ENCODE assay signal across 18 cellular contexts in genomic region chr11:122791836-122792235, GRCh38. TPM values are rescaled to one million over a fixed set of nuclear protein-coding genes. Genes with fewer than 3 reads are reported as not detected.
DNase-seq lines count a peak whose midpoint lies in the region; ATAC-seq and TF ChIP-seq lines count a peak whose summit lies in the region.
"Had no signal": no experiment of that assay in that cellular context is flagged by ENCODE, and none has a peak within 500 bp of the region (broad histone marks: within the 10 kb centered on the region; RNA-seq: fewer than 3 reads in every experiment).

No MANE protein-coding gene starts in this region.

- peak overlapping the region; percentile 11 for H3K18ac ChIP-seq in IMR-90 (ENCODE audit: low read depth, low read length)

- POLR2A ChIA-PET in IMR-90 (lab: Charles Lee; ENCODE audit: unreplicated experiment): no interaction called here

- TF ChIP-seq RAD21 in IMR-90 (IDR thresholded peaks at IDR 0.05; ENCODE audit: low read length): no peak

- no peak for TF ChIP-seq POLR2A in IMR-90 (IDR thresholded peaks at IDR 0.05; ENCODE audit: low read depth, low read length)

- no peaks in the 10 kb centered on the region for H3K9me3 ChIP-seq in IMR-90 (ENCODE audit: control insufficient read depth, insufficient read depth, low read length)
- H3K9me3 ChIP-seq: body of pancreas had no signal

- H3K4me3 Mint-ChIP-seq in stimulated activated naive CD8-positive, alpha-beta T cell treated with anti-CD3 and anti-CD28 coated beads, Interleukin-15, amount 100 ng/mL, for 72 hours: no peak overlapping the region
- H3K4me3 Mint-ChIP-seq in activated T-cell treated with anti-CD3 and anti-CD28 coated beads, Interleukin-2, amount 50 U/mL, for 24 hours: no peak overlapping the region
- H3K4me3 Mint-ChIP-seq: IgD-negative memory B cell; naive thymus-derived CD4-positive, alpha-beta T cell; type B pancreatic cell had no signal

- H2BK20ac ChIP-seq in IMR-90 (ENCODE audit: low read depth, low read length): peak overlapping the region; percentile 52; the same call in 1 of the 2 replicates

- dilution Hi-C loops in IMR-90 (cut with HindIII; ENCODE audit: low sequenced_read_pairs, unreplicated experiment): no loop called here

- peak overlapping the region; percentile 64 for H3K4ac ChIP-seq in IMR-90 (ENCODE audit: low read depth, low read length)

- CTCF ChIA-PET in IMR-90 (lab: Yijun Ruan, JAX): interaction anchor here (1.0 to 1.5 kb wide), 2 partner anchors 17 to 62 kb away, joined by 3 to 5 read pairs; no protein-coding TSS in a partner anchor

- no peaks in the 10 kb centered on the region for H3K27me3 ChIP-seq in IMR-90 (ENCODE audit: control insufficient read depth, insufficient read depth, low read length)
- H3K27me3 ChIP-seq: body of pancreas had no signal

- no peaks in the 10 kb centered on the region for H3K9me3 Mint-ChIP-seq in stimulated activated naive CD8-positive, alpha-beta T cell treated with anti-CD3 and anti-CD28 coated beads, Interleukin-15, amount 100 ng/mL, for 72 hours
- H3K9me3 Mint-ChIP-seq in activated T-cell treated with anti-CD3 and anti-CD28 coated beads, Interleukin-2, amount 50 U/mL, for 24 hours: no peaks in the 10 kb centered on the region
- H3K9me3 Mint-ChIP-seq: IgD-negative memory B cell; naive thymus-derived CD4-positive, alpha-beta T cell; type B pancreatic cell had no signal

- H2AK9ac ChIP-seq in IMR-90 (replicated peaks; ENCODE audit: low read depth, low read length, poor library complexity): peak overlapping the region; percentile 17

- in situ Hi-C loops in IMR-90 (cut with MboI; ENCODE audit: low sequenced_read_pairs): no loop called here

- H2AFZ ChIP-seq in IMR-90 (replicated peaks; ENCODE audit: low read length, poor library complexity): peak overlapping the region; percentile 61

- no TSS peak for BruUV-seq in IMR-90 (replicated peaks; lab: Mats Ljungman, UMichigan)

- peak overlapping the region in 1 of 2 experiments; percentile 62; a peak in 1 of 4 replicates for H4K8ac ChIP-seq in IMR-90 (ENCODE audit: low read depth in 2 of 2, low read length in 2 of 2)

- H3K27ac Mint-ChIP-seq in stimulated activated naive CD8-positive, alpha-beta T cell treated with anti-CD3 and anti-CD28 coated beads, Interleukin-15, amount 100 ng/mL, for 72 hours: no peak overlapping the region
- no peak overlapping the region for H3K27ac Mint-ChIP-seq in activated T-cell treated with anti-CD3 and anti-CD28 coated beads, Interleukin-2, amount 50 U/mL, for 24 hours
- H3K27ac Mint-ChIP-seq: IgD-negative memory B cell, type B pancreatic cell had no signal

- peaks cover 23% of the 10 kb centered on the region for H3K36me3 ChIP-seq in IMR-90 (ENCODE audit: control insufficient read depth, insufficient read depth, low read length)

- intact Hi-C loops in IMR-90 (cut with micrococcal nuclease): no loop called here

- H2BK5ac ChIP-seq in IMR-90 (ENCODE audit: low read depth, low read length, poor library complexity, severe bottlenecking): peak overlapping the region; percentile 72

- H3K27ac ChIP-seq in IMR-90 (ENCODE audit: insufficient read depth, low read length): peak overlapping the region; percentile 29; the same call in 1 of the 2 replicates
- peak overlapping the region; percentile 66 for H3K27ac ChIP-seq in temporal lobe (ENCODE audit: low read depth, low read length)
- H3K27ac ChIP-seq: body of pancreas had no signal

- no peaks in the 10 kb centered on the region for H3K27me3 Mint-ChIP-seq in stimulated activated naive CD8-positive, alpha-beta T cell treated with anti-CD3 and anti-CD28 coated beads, Interleukin-15, amount 100 ng/mL, for 72 hours
- no peaks in the 10 kb centered on the region for H3K27me3 Mint-ChIP-seq in activated T-cell treated with anti-CD3 and anti-CD28 coated beads, Interleukin-2, amount 50 U/mL, for 24 hours
- H3K27me3 Mint-ChIP-seq: IgD-negative memory B cell; naive thymus-derived CD4-positive, alpha-beta T cell; type B pancreatic cell had no signal

- WGBS in IMR-90 (ENCODE audit: extremely low coverage in 2 of 2, insufficient read length in 1 of 2), 2 experiments: no CpG with 5 or more reads among the region's 8 CpGs

- peaks cover 3 to 12% of the 10 kb centered on the region in 2 experiments; a peak in 3 of 4 replicates for H3K79me1 ChIP-seq in IMR-90 (ENCODE audit: low read depth in 1 of 2, low read length in 2 of 2)

- H3K56ac ChIP-seq in IMR-90 (ENCODE audit: extremely low read depth, insufficient read depth, low read length): no peak overlapping the region

- peak overlapping the region; percentile 40; the same call in 1 of the 2 replicates for H2AK5ac ChIP-seq in IMR-90 (ENCODE audit: low read depth, low read length)

- ATAC-seq in IMR-90 (ENCODE audit: low read depth): peak; percentile 87
- ATAC-seq in HG03045 (IDR thresholded peaks at IDR 0.05; ENCODE audit: unreplicated experiment): no peak
- ATAC-seq in GM18517 (IDR thresholded peaks at IDR 0.05; ENCODE audit: unreplicated experiment): no peak
- no peak for ATAC-seq in stimulated activated naive CD8-positive, alpha-beta T cell treated with anti-CD3 and anti-CD28 coated beads, Interleukin-15, amount 100 ng/mL, for 72 hours
- ATAC-seq: body of pancreas; naive thymus-derived CD4-positive, alpha-beta T cell had no signal

- peak overlapping the region; percentile 23 for H3K4me2 ChIP-seq in IMR-90 (ENCODE audit: low read depth, low read length)

- peaks cover 3% of the 10 kb centered on the region; the same call in 1 of the 2 replicates for H3K9me1 ChIP-seq in IMR-90 (ENCODE audit: insufficient read depth, low read length)

- H2BK120ac ChIP-seq in IMR-90 (ENCODE audit: low read depth, low read length): peak overlapping the region; percentile 62

- peak; percentile 78 for DNase-seq in IMR-90
- DNase-seq in cardiac fibroblast (ENCODE audit: low read depth in 2 of 2): peak; percentile 72 to 79
- peak; percentile 75 for DNase-seq in islet precursor cell
- DNase-seq in stimulated activated naive CD8-positive, alpha-beta T cell treated with anti-CD3 and anti-CD28 coated beads, Interleukin-15, amount 100 ng/mL, for 72 hours: no peak
- DNase-seq in activated T-cell treated with anti-CD3 and anti-CD28 coated beads, Interleukin-2, amount 50 U/mL, for 24 hours: no peak
- DNase-seq: activated CD4-positive, CD25-positive, alpha-beta regulatory T cell; activated T-cell treated with anti-CD3 and anti-CD28 coated beads, Interleukin-2, amount 50 U/mL, for 48 hours; body of pancreas; DMS 273 treated with DMSO at 0.1 percent for 48 hours; erythroblast; kidney; naive thymus-derived CD4-positive, alpha-beta T cell; NCI-H187 treated with DMSO at 0.1 percent for 48 hours had no signal

- peak overlapping the region; percentile 8; the same call in 1 of the 2 replicates for H3K9ac ChIP-seq in IMR-90 (ENCODE audit: low read depth, low read length)

- H3K4me1 ChIP-seq in IMR-90 (ENCODE audit: control insufficient read depth, insufficient read depth, low read length): peaks cover 7% of the 10 kb centered on the region
- H3K4me1 ChIP-seq: body of pancreas had no signal

- no peaks in the 10 kb centered on the region for H4K20me1 ChIP-seq in IMR-90 (ENCODE audit: insufficient read depth, low read length)

- peak overlapping the region; percentile 46; the same call in 1 of the 3 replicates for H2BK15ac ChIP-seq in IMR-90 (ENCODE audit: low read depth, low read length)

- H3K36me3 Mint-ChIP-seq in activated T-cell treated with anti-CD3 and anti-CD28 coated beads, Interleukin-2, amount 50 U/mL, for 24 hours (ENCODE audit: low read depth): peaks cover 50% of the 10 kb centered on the region
- H3K36me3 Mint-ChIP-seq: type B pancreatic cell had no signal

- H4K91ac ChIP-seq in IMR-90 (ENCODE audit: insufficient read depth, low read depth, low read length): peak overlapping the region; percentile 43

- no peak for TF ChIP-seq CTCF in IMR-90 (conservative IDR thresholded peaks at IDR 0.05; ENCODE audit: low read depth, low read length)
- TF ChIP-seq CTCF in cardiac fibroblast (IDR thresholded peaks at IDR 0.05; ENCODE audit: low read depth, low read length): no peak

- H3K14ac ChIP-seq in IMR-90 (replicated peaks; ENCODE audit: low read depth, low read length): peak overlapping the region; percentile 56

- H3K4me3 ChIP-seq in IMR-90 (ENCODE audit: insufficient read depth, low read depth, low read length) (no peak overlapping the region), cardiac fibroblast (replicated peaks in 1 of 2; ENCODE audit: low read depth in 2 of 2, low read length in 2 of 2) (no peak overlapping the region)
- H3K4me3 ChIP-seq: body of pancreas had no signal

- H3K4me1 Mint-ChIP-seq in stimulated activated naive CD8-positive, alpha-beta T cell treated with anti-CD3 and anti-CD28 coated beads, Interleukin-15, amount 100 ng/mL, for 72 hours: peaks cover 16% of the 10 kb centered on the region
- peaks cover 1% of the 10 kb centered on the region for H3K4me1 Mint-ChIP-seq in activated T-cell treated with anti-CD3 and anti-CD28 coated beads, Interleukin-2, amount 50 U/mL, for 24 hours (ENCODE audit: low read depth)

- H3K23ac ChIP-seq in IMR-90 (ENCODE audit: low read depth, low read length): peak overlapping the region; percentile 44; the same call in 1 of the 2 replicates

- peak overlapping the region; percentile 23 for H4K5ac ChIP-seq in IMR-90 (ENCODE audit: low read depth, low read length)

TF ChIP-seq in IMR-90, 13 proteins besides CTCF, POLR2A, EP300 and RAD21 (continues in another document):
- peak; percentile 79; the same call in 1 of the 2 replicates for TF ChIP-seq MXI1 (IDR thresholded peaks at IDR 0.05; ENCODE audit: borderline replicate concordance, low read depth, low read length)
- TF ChIP-seq BHLHE40 (IDR thresholded peaks at IDR 0.05; ENCODE audit: low read depth, low read length): no peak
- peak; percentile 58; the same call in 1 of the 2 replicates for TF ChIP-seq NFE2L2 (IDR thresholded peaks at IDR 0.05; ENCODE audit: low read depth, low read length)
- TF ChIP-seq FOS (IDR thresholded peaks at IDR 0.05; ENCODE audit: low read depth, low read length): peak; percentile 28; the same call in 1 of the 2 replicates
- no peak for TF ChIP-seq CHD1 (IDR thresholded peaks at IDR 0.05; ENCODE audit: low read depth, low read length)
- TF ChIP-seq MAZ (IDR thresholded peaks at IDR 0.05; ENCODE audit: borderline replicate concordance, low read depth, low read length): no peak
- TF ChIP-seq SMC3 (IDR thresholded peaks at IDR 0.05; ENCODE audit: low read depth, low read length): no peak
- no peak for TF ChIP-seq RCOR1 (IDR thresholded peaks at IDR 0.05; ENCODE audit: insufficient replicate concordance, low read length)
- TF ChIP-seq MAFK (IDR thresholded peaks at IDR 0.05; ENCODE audit: low read depth, low read length): no peak

RNA-seq across cellular contexts. Expression of gene CRTAM, which starts 46.5 kb away (rescaled TPM):
- total RNA-seq in IMR-90 (2012; rRNA removed) (not detected in 2 replicates), temporal lobe (0.49 TPM)
- not detected in 2 replicates for polyA plus RNA-seq in IMR-90 (2012; rRNA removed)
- not detected in 2 replicates for polyA plus RNA-seq in IMR-90 (2012; cell fraction: cytosol; rRNA removed)
- polyA plus RNA-seq in IMR-90 (2012; cell fraction: nucleus; rRNA removed; ENCODE audit: low replicate concordance): not detected in 2 replicates
- total RNA-seq: body of pancreas had no signal

Comparison
In these comparisons a context has a peak if more than half of its experiments do, and no peak if none do; other contexts are left out.
1. DNase-seq: peak in IMR-90 (single experiment), cardiac fibroblast (2 of 2) and islet precursor cell (single experiment); none in stimulated activated naive CD8-positive, alpha-beta T cell treated with anti-CD3 and anti-CD28 coated beads, Interleukin-15, amount 100 ng/mL, for 72 hours (0 of 2) and activated T-cell treated with anti-CD3 and anti-CD28 coated beads, Interleukin-2, amount 50 U/mL, for 24 hours (single experiment).